ENCODE assay signal across 11 cellular contexts in genomic region chr17:18526099-18526498, GRCh38. TPM values are rescaled to one million over a fixed set of nuclear protein-coding genes. Genes with fewer than 3 reads are reported as not detected.
A peak's percentile ranks its signal among the peaks of the same experiment; 100 is the strongest.
DNase-seq lines count a peak whose midpoint lies in the region; ATAC-seq and TF ChIP-seq lines count a peak whose summit lies in the region.
"Not testable (repeated sequence)": the region's sequence is repeated elsewhere in the genome, so short reads cannot be mapped to it uniquely, and the experiment has no call there.
"Had no signal": no experiment of that assay in that cellular context is flagged by ENCODE, and none has a peak within 500 bp of the region (broad histone marks: within the 10 kb centered on the region; RNA-seq: fewer than 3 reads in every experiment).

No MANE protein-coding gene starts in this region.

- TF ChIP-seq CTCF in mucosa of descending colon (IDR thresholded peaks at IDR 0.05), result not testable (repeated sequence)

- H3K4me1 ChIP-seq in mucosa of descending colon (ENCODE audit: low read depth), result not testable (repeated sequence)

- H3K36me3 ChIP-seq in mucosa of descending colon (ENCODE audit: low read depth), result not testable (repeated sequence)

- intact Hi-C loops in left colon (cut with DNase I, micrococcal nuclease); mucosa of descending colon (cut with DNase I, micrococcal nuclease): not testable (repeated sequence)

- H3K9me3 ChIP-seq in mucosa of descending colon, result not testable (repeated sequence)

- not testable (repeated sequence) for H3K4me3 ChIP-seq in mucosa of descending colon

- DNase-seq in left colon, mucosa of descending colon: not testable (repeated sequence)

- ATAC-seq in SK-N-SH treated with all-trans-retinoic acid at 6 μM for 48 hours (peak; percentile 55), left colon (peak; percentile 77), mucosa of descending colon (peak; percentile 67)

RNA-seq across cellular contexts. Expression of gene LGALS9C, which starts 49.5 kb away (rescaled TPM):
- 10 to 100 TPM; 36.8 to 47.7 TPM for total RNA-seq in left colon
- 10 to 100 TPM; 23.7 to 91.5 (median 53.9) TPM for total RNA-seq in mucosa of descending colon
- total RNA-seq: A172; A673; Caco-2; CD4-positive, alpha-beta memory T cell; CD4-positive, alpha-beta T cell; CD4-positive, CD25-positive, alpha-beta regulatory T cell; CD8-positive, alpha-beta memory T cell; Daoy had no signal
